1 cellular context compared by ENCODE assay signal in the genomic region with DNA sequence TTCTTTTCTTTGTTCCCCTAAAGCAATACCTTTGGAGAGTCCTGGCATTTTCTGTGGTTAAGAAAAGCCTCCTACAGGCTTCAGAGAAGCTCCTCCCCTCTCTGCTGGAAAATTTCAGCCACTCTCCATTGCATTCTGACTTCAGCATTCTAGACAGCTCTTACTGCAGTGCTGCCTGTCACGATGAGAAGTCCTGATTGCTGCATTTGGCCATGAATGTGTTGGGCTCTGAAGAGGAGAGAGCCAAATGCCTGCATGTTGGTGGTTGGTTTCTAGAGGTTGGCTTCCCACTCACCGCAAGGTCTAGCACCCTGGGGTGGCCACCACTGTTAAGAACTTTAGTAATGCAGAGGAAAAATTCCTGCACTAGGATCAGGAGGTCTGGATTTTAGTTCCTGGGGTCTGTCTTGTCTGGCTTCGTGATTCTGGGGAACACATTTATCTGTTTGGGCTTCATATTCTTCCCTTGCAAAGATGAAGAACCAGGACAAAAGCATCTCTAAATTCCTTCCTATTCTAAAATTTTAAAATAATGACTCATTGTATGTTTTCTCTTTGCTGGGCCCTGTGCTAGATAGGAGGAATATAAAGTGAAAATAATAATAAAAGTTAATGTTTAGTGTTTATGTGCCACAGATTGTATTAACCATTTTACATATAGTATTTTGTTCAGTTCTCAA.
TF ChIP-seq lines count a peak whose summit lies in the region.

No MANE protein-coding gene starts in this region.

TF ChIP-seq in SK-N-SH treated with all-trans-retinoic acid at 6 μM for 48 hours, 23 proteins besides CTCF, POLR2A, EP300 and RAD21 (continued from another document):
- TF ChIP-seq, protein P1, sequence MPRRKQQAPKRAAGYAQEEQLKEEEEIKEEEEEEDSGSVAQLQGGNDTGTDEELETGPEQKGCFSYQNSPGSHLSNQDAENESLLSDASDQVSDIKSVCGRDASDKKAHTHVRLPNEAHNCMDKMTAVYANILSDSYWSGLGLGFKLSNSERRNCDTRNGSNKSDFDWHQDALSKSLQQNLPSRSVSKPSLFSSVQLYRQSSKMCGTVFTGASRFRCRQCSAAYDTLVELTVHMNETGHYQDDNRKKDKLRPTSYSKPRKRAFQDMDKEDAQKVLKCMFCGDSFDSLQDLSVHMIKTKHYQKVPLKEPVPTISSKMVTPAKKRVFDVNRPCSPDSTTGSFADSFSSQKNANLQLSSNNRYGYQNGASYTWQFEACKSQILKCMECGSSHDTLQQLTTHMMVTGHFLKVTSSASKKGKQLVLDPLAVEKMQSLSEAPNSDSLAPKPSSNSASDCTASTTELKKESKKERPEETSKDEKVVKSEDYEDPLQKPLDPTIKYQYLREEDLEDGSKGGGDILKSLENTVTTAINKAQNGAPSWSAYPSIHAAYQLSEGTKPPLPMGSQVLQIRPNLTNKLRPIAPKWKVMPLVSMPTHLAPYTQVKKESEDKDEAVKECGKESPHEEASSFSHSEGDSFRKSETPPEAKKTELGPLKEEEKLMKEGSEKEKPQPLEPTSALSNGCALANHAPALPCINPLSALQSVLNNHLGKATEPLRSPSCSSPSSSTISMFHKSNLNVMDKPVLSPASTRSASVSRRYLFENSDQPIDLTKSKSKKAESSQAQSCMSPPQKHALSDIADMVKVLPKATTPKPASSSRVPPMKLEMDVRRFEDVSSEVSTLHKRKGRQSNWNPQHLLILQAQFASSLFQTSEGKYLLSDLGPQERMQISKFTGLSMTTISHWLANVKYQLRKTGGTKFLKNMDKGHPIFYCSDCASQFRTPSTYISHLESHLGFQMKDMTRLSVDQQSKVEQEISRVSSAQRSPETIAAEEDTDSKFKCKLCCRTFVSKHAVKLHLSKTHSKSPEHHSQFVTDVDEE (CRISPR knock-in tag; IDR thresholded peaks at IDR 0.05): no peak
- TF ChIP-seq CSDC2 (CRISPR knock-in tag; IDR thresholded peaks at IDR 0.05): no peak
- no peak for TF ChIP-seq PPARA (CRISPR knock-in tag; IDR thresholded peaks at IDR 0.05; ENCODE audit: borderline replicate concordance)
- TF ChIP-seq ZFP30 (CRISPR knock-in tag; IDR thresholded peaks at IDR 0.05): no peak
- TF ChIP-seq OSR1 (CRISPR knock-in tag; IDR thresholded peaks at IDR 0.05): no peak
- no peak for TF ChIP-seq ZNF70 (CRISPR knock-in tag; IDR thresholded peaks at IDR 0.05)
- no peak for TF ChIP-seq ZNF565 (CRISPR knock-in tag; conservative IDR thresholded peaks at IDR 0.05; ENCODE audit: low read depth)
- TF ChIP-seq SNAI2 (CRISPR knock-in tag; IDR thresholded peaks at IDR 0.05): no peak
- TF ChIP-seq ZFP3 (CRISPR knock-in tag; IDR thresholded peaks at IDR 0.05): no peak
TF ChIP-seq in SK-N-SH treated with all-trans-retinoic acid at 6 μM for 48 hours: peak in this region for 0.
